2 cellular contexts compared by ENCODE assay signal in genomic region chr21:44815225-44815624, GRCh38.
TF ChIP-seq lines count a peak whose summit lies in the region.

No MANE protein-coding gene starts in this region.

TF ChIP-seq in HEK293, 187 proteins besides CTCF, POLR2A, EP300 and RAD21:
- TF ChIP-seq WT1 (tag by site-specific recombination; IDR thresholded peaks at IDR 0.05): no peak
- TF ChIP-seq GLIS1 (tag by site-specific recombination; IDR thresholded peaks at IDR 0.05): peak; percentile 33; the same call in 1 of the 2 replicates
- TF ChIP-seq, protein P1, sequence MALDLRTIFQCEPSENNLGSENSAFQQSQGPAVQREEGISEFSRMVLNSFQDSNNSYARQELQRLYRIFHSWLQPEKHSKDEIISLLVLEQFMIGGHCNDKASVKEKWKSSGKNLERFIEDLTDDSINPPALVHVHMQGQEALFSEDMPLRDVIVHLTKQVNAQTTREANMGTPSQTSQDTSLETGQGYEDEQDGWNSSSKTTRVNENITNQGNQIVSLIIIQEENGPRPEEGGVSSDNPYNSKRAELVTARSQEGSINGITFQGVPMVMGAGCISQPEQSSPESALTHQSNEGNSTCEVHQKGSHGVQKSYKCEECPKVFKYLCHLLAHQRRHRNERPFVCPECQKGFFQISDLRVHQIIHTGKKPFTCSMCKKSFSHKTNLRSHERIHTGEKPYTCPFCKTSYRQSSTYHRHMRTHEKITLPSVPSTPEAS (tag by site-specific recombination; IDR thresholded peaks at IDR 0.05): no peak
- 0 out of 2 replicates have a peak, but pooled peaks have one; percentile 16 for TF ChIP-seq ZNF423 (tag by site-specific recombination; IDR thresholded peaks at IDR 0.05)
- no peak for TF ChIP-seq ZNF830 (tag by site-specific recombination; IDR thresholded peaks at IDR 0.05; ENCODE audit: low read depth)
- TF ChIP-seq ZNF473 (tag by site-specific recombination; IDR thresholded peaks at IDR 0.05): no peak
- TF ChIP-seq KLF7 (tag by site-specific recombination; IDR thresholded peaks at IDR 0.05; ENCODE audit: borderline replicate concordance): no peak
- no peak for TF ChIP-seq ZNF16 (tag by site-specific recombination; IDR thresholded peaks at IDR 0.05; ENCODE audit: low read depth)

TF ChIP-seq in H1, 55 proteins besides CTCF, POLR2A, EP300 and RAD21:
- TF ChIP-seq SRF (IDR thresholded peaks at IDR 0.05; ENCODE audit: low read depth, low read length) (no peak), POU5F1 (IDR thresholded peaks at IDR 0.05; ENCODE audit: low read depth, low read length) (no peak), ASH2L (IDR thresholded peaks at IDR 0.05; ENCODE audit: low read length) (no peak), PHF8 (conservative IDR thresholded peaks at IDR 0.05; ENCODE audit: low read depth, low read length) (no peak), RBBP5 (IDR thresholded peaks at IDR 0.05; ENCODE audit: borderline replicate concordance, low read depth, low read length) (no peak), ZNF274 (IDR thresholded peaks at IDR 0.05; ENCODE audit: borderline replicate concordance, extremely low read depth, low read length) (no peak), SAP30 (IDR thresholded peaks at IDR 0.05; ENCODE audit: insufficient read depth, insufficient replicate concordance, low read length) (no peak), CHD1 (IDR thresholded peaks at IDR 0.05; ENCODE audit: low read depth, low read length) (no peak), GABPA (IDR thresholded peaks at IDR 0.05; ENCODE audit: borderline replicate concordance, insufficient read depth, low read length) (no peak)
- TF ChIP-seq, protein P2, sequence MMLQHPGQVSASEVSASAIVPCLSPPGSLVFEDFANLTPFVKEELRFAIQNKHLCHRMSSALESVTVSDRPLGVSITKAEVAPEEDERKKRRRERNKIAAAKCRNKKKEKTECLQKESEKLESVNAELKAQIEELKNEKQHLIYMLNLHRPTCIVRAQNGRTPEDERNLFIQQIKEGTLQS (IDR thresholded peaks at IDR 0.05; ENCODE audit: insufficient read depth, low read depth, low read length): no peak
